ENCODE assay signal across 2 cellular contexts in genomic region chr3:183877217-183877616, GRCh38. TPM values are rescaled to one million over a fixed set of nuclear protein-coding genes. Genes with fewer than 3 reads are reported as not detected.
"Had no signal": no experiment of that assay in that cellular context is flagged by ENCODE, and none has a peak within 500 bp of the region (broad histone marks: within the 10 kb centered on the region; RNA-seq: fewer than 3 reads in every experiment).

No MANE protein-coding gene starts in this region.

RNA-seq across cellular contexts. Expression of gene MAP6D1, which starts 51.8 kb away (rescaled TPM):
- total RNA-seq: ascending aorta, vagina had no signal
